14 cellular contexts compared by ENCODE assay signal in the genomic region with DNA sequence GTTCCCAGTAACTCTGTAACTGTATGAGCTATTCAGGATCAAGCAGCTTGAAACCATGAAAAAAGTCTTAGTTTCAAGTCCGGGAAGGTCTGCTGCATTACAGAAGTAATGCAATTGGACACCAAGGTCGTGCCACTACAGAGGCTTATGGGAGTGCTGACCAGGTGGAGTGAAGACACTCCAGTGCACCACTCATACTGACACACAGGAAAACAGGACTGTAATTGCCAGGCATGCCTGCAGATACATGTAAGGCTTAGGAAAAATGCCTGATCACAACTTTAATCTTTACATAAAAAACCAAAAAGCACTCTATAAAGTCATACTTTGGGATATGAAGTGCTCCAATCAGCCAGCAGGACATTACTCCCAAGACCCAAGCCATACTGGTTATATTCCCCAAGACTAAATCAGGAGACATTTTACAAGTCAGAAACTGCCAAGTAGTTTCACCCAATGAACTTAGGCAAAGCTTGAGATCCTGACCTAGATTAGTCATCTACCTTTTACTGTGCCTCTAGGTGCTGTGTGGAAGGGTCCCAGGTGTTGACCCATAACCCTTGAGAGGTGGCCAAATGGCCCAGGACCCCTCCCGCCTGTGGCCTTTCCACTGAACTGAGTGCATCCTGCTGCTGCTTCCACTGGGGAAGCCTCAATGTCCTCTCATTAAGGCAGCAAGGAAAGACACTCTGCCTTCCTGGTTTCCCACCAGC. TPM values are rescaled to one million over a fixed set of nuclear protein-coding genes. Genes with fewer than 3 reads are reported as not detected.
DNase-seq lines count a peak whose midpoint lies in the region; ATAC-seq, FAIRE-seq and TF ChIP-seq lines count a peak whose summit lies in the region.
"Had no signal": no experiment of that assay in that cellular context is flagged by ENCODE, and none has a peak within 500 bp of the region (broad histone marks: within the 10 kb centered on the region; RNA-seq: fewer than 3 reads in every experiment).

No MANE protein-coding gene starts in this region.

- intact Hi-C loops in heart left ventricle (cut with DNase I) (no loop called here), OCI-LY7 (cut with micrococcal nuclease; ENCODE audit: unreplicated experiment) (no loop called here)

- no peak for DNase-seq in GM12891 (ENCODE audit: insufficient read length, low spot score)
- peak; percentile 18 for DNase-seq in M059J (ENCODE audit: low read depth)
- no peak for DNase-seq in heart left ventricle
- DNase-seq in osteocyte (ENCODE audit: extremely low spot score, unreplicated experiment) = no peak
- DNase-seq in brain microvascular endothelial cell = no peak
- DNase-seq in Kasumi-1 (lab: John Stamatoyannopoulos, UW) = no peak
- no peak for DNase-seq in OCI-LY7 (ENCODE audit: low spot score)
- DNase-seq in coronary artery (ENCODE audit: low spot score) = no peak
- DNase-seq: activated CD8-positive, alpha-beta memory T cell treated with anti-CD3 and anti-CD28 coated beads, Interleukin-2, amount 50 U/mL, for 4 hours; foreskin melanocyte; NCI-H2171 treated with DMSO at 0.1 percent for 48 hours; stimulated activated CD4-positive, alpha-beta T cell treated with anti-CD3 and anti-CD28 coated beads, Interleukin-2, amount 100 ng/mL, for 24 hours; stimulated activated naive B cell treated with anti-CD40 and anti-IgM and Interleukin-4, amounts not matched to agents 10 μg/mL and 1 μg/mL and 100 μg/mL, for 72 hours had no signal

- H3K4me2 ChIP-seq in OCI-LY7 (ENCODE audit: low read length) = no peak overlapping the region

- in situ Hi-C loops in brain microvascular endothelial cell (cut with HindIII; ENCODE audit: low pct_ligation_motif_present, low sequenced_read_pairs) = no loop called here

- peak overlapping the region; percentile 4 for H3K27ac Mint-ChIP-seq in osteocyte (ENCODE audit: unreplicated experiment)

- no peaks in the 10 kb centered on the region for H3K27me3 ChIP-seq in heart left ventricle
- no peaks in the 10 kb centered on the region for H3K27me3 ChIP-seq in brain microvascular endothelial cell (replicated peaks)

- H3K9me2 ChIP-seq in OCI-LY7 (ENCODE audit: insufficient read depth, low read length) = no peaks in the 10 kb centered on the region

- H4K20me1 ChIP-seq in OCI-LY7 (ENCODE audit: insufficient read depth, low read length) = no peaks in the 10 kb centered on the region

- no peak overlapping the region for H3K4me3 Mint-ChIP-seq in osteocyte (ENCODE audit: unreplicated experiment)
- H3K4me3 Mint-ChIP-seq: stimulated activated naive B cell treated with anti-CD40 and anti-IgM and Interleukin-4, amounts not matched to agents 10 μg/mL and 1 μg/mL and 100 μg/mL, for 72 hours had no signal

- POLR2A ChIA-PET in OCI-LY7 (lab: Charles Lee) = no interaction called here

- H3K27ac ChIP-seq in heart left ventricle (peak overlapping the region in 8 of 12 donors; percentile 4 to 47 (median 25)), brain microvascular endothelial cell (no peak overlapping the region), OCI-LY7 (ENCODE audit: low read depth, low read length, poor library complexity, severe bottlenecking) (no peak overlapping the region), coronary artery (peak overlapping the region in 1 of 2 donors; percentile 12)

- H3K9me3 Mint-ChIP-seq in osteocyte (ENCODE audit: unreplicated experiment) = no peaks in the 10 kb centered on the region
- H3K9me3 Mint-ChIP-seq: stimulated activated naive B cell treated with anti-CD40 and anti-IgM and Interleukin-4, amounts not matched to agents 10 μg/mL and 1 μg/mL and 100 μg/mL, for 72 hours had no signal

- peaks cover 28% of the 10 kb centered on the region for H3K4me1 Mint-ChIP-seq in osteocyte (ENCODE audit: unreplicated experiment)

- TF ChIP-seq POLR2A in GM12891 (IDR thresholded peaks at IDR 0.05; ENCODE audit: low read depth, low read length) = no peak; the same call in none of the 2 replicates
- no peak for TF ChIP-seq POLR2A in heart left ventricle (IDR thresholded peaks at IDR 0.05)

- FAIRE-seq in GM12891 (lab: Jason Lieb, UNC) = no peak
- FAIRE-seq: RCC 7860 had no signal

- H3K4me3 ChIP-seq in heart left ventricle (no peak overlapping the region), brain microvascular endothelial cell (ENCODE audit: low read depth, low read length) (no peak overlapping the region), OCI-LY7 (ENCODE audit: low read depth, low read length, poor library complexity, severe bottlenecking) (no peak overlapping the region), coronary artery (no peak overlapping the region)

- 68 to 81% (median 76%) methylated on average over 3 of the region's 3 CpGs for WGBS in heart left ventricle, 4 donors

- no peak overlapping the region for H2AFZ ChIP-seq in OCI-LY7 (ENCODE audit: low read length)

- H3K9me3 ChIP-seq in heart left ventricle (no peaks in the 10 kb centered on the region), OCI-LY7 (ENCODE audit: low read length) (no peaks in the 10 kb centered on the region)

- CTCF ChIA-PET in OCI-LY7 (lab: Charles Lee; ENCODE audit: unreplicated experiment) = no interaction called here

- BruUV-seq in OCI-LY7 (replicated peaks; lab: Mats Ljungman, UMichigan) = no TSS peak

- no peaks in the 10 kb centered on the region for H3K79me2 ChIP-seq in OCI-LY7 (ENCODE audit: insufficient read depth, low read depth, low read length)

- peaks cover 0 to 22% (median 4%) of the 10 kb centered on the region in 12 donors for H3K4me1 ChIP-seq in heart left ventricle
- H3K4me1 ChIP-seq in OCI-LY7 (ENCODE audit: insufficient read depth, low read length, poor library complexity, severe bottlenecking) = no peaks in the 10 kb centered on the region

- H3K36me3 Mint-ChIP-seq in osteocyte (ENCODE audit: unreplicated experiment) = peaks cover 14% of the 10 kb centered on the region

- no peaks in the 10 kb centered on the region for H3K27me3 Mint-ChIP-seq in osteocyte (ENCODE audit: unreplicated experiment)
- H3K27me3 Mint-ChIP-seq: stimulated activated naive B cell treated with anti-CD40 and anti-IgM and Interleukin-4, amounts not matched to agents 10 μg/mL and 1 μg/mL and 100 μg/mL, for 72 hours had no signal

- ATAC-seq in heart left ventricle = peak; percentile 32 to 48 (median 42)

- H3K36me3 ChIP-seq in heart left ventricle (peaks cover 0 to 30% (median 13%) of the 10 kb centered on the region in 9 donors), brain microvascular endothelial cell (replicated peaks) (no peaks in the 10 kb centered on the region), OCI-LY7 (ENCODE audit: insufficient read depth, low read length) (peaks cover 5% of the 10 kb centered on the region; the same call in 1 of the 2 replicates)

- TF ChIP-seq CTCF in heart left ventricle (IDR thresholded peaks at IDR 0.05) = no peak
- no peak for TF ChIP-seq CTCF in osteocyte (IDR thresholded peaks at IDR 0.05)
- TF ChIP-seq CTCF in brain microvascular endothelial cell (IDR thresholded peaks at IDR 0.05; ENCODE audit: low read depth, low read length, missing control alignments) = no peak
- no peak for TF ChIP-seq CTCF in OCI-LY7 (conservative IDR thresholded peaks at IDR 0.05; ENCODE audit: low read length)
- no peak for TF ChIP-seq CTCF in coronary artery (IDR thresholded peaks at IDR 0.05)

TF ChIP-seq in GM12891, 5 proteins besides CTCF, POLR2A, EP300 and RAD21:
- TF ChIP-seq POU2F2 (IDR thresholded peaks at IDR 0.05; ENCODE audit: low read depth, low read length) (peak; percentile 26; the same call in 1 of the 2 replicates), TAF1 (IDR thresholded peaks at IDR 0.05; ENCODE audit: low read depth, low read length) (no peak), POLR2AphosphoS5 (IDR thresholded peaks at IDR 0.05; ENCODE audit: low read depth, low read length) (0 out of 2 replicates have a peak, but pooled peaks have one; percentile 47), PAX5 (IDR thresholded peaks at IDR 0.05; ENCODE audit: insufficient read depth, low read length, severe bottlenecking) (no peak), SPI1 (IDR thresholded peaks at IDR 0.05; ENCODE audit: low read depth, low read length) (no peak)
TF ChIP-seq in GM12891: peak in this region for 2.

RNA-seq across cellular contexts. Expression of a gene that starts 27.5 kb away (rescaled TPM):
- polyA plus RNA-seq in GM12891 (2012; ENCODE audit: low read depth, missing spikeins) = 52.8 TPM
- 26.6 and 42.5 TPM in 2 replicates for total RNA-seq in M059J (2014; rRNA removed; shearing (Covaris generic))
- total RNA-seq in heart left ventricle = 10 to 100 TPM; 37.9 to 81.3 (median 49.7) TPM
- polyA plus RNA-seq in heart left ventricle = 10 to 100 TPM; 37.7 to 43.4 TPM
- total RNA-seq in osteocyte = 248 and 257 TPM in 2 replicates
- 53.2 and 82.8 TPM in 2 replicates for total RNA-seq in OCI-LY7 (2014; rRNA removed; shearing (Covaris generic))
- 86.0 and 88.7 TPM in 2 replicates for total RNA-seq in OCI-LY7 (2022)

Comparison
In these comparisons a context has a peak if more than half of its experiments do, and no peak if none do; other contexts are left out.
1. H3K27ac ChIP-seq: peak in heart left ventricle (8 of 12); none in brain microvascular endothelial cell (single experiment) and OCI-LY7 (single experiment).